In genomic region chr1:27144920-27145661, GRCh38 we compare ENCODE assay signal across 9 cellular contexts. TPM values are rescaled to one million over a fixed set of nuclear protein-coding genes. Genes with fewer than 3 reads are reported as not detected.
DNase-seq lines count a peak whose midpoint lies in the region; ATAC-seq and TF ChIP-seq lines count a peak whose summit lies in the region.
"Had no signal": no experiment of that assay in that cellular context is flagged by ENCODE, and none has a peak within 500 bp of the region (broad histone marks: within the 10 kb centered on the region; RNA-seq: fewer than 3 reads in every experiment).

No MANE protein-coding gene starts in this region.

- H3K27ac ChIP-seq in cardiac muscle cell (peak overlapping the region; percentile 50), WERI-Rb-1 (no peak overlapping the region)

- peak; percentile 67 for DNase-seq in Daoy (ENCODE audit: low read depth)
- peak in 1 of 2 donors; percentile 70 for DNase-seq in cardiac muscle cell (ENCODE audit: low read depth in 1 of 2, low spot score in 1 of 2)
- DNase-seq in skeletal muscle cell (ENCODE audit: low read depth): peak; percentile 83
- DNase-seq in HUDEP-2 (lab: John Stamatoyannopoulos, UW; ENCODE audit: unreplicated experiment in 76 of 76): no peak
- no peak for DNase-seq in putamen (ENCODE audit: low spot score)
- no peak for DNase-seq in WERI-Rb-1
- DNase-seq in globus pallidus (ENCODE audit: low spot score): no peak
- DNase-seq: NCI-H1436 treated with DMSO at 0.1 percent for 48 hours had no signal

- H3K27me3 ChIP-seq in cardiac muscle cell: no peaks in the 10 kb centered on the region
- H3K27me3 ChIP-seq in WERI-Rb-1 (ENCODE audit: insufficient read depth, low read depth, severe bottlenecking): no peaks in the 10 kb centered on the region

- peak; percentile 56 for ATAC-seq in SK-N-SH treated with all-trans-retinoic acid at 6 μM for 48 hours

- H3K36me3 ChIP-seq in cardiac muscle cell (no peaks in the 10 kb centered on the region), WERI-Rb-1 (no peaks in the 10 kb centered on the region; the same call in 1 of the 2 replicates)

- H3K9me3 ChIP-seq in cardiac muscle cell (ENCODE audit: low read depth) (no peaks in the 10 kb centered on the region), WERI-Rb-1 (ENCODE audit: severe bottlenecking) (no peaks in the 10 kb centered on the region)

- H3K4me3 ChIP-seq in cardiac muscle cell: no peak overlapping the region
- no peak overlapping the region for H3K4me3 ChIP-seq in skeletal muscle cell (ENCODE audit: low read depth, low read length)
- no peak overlapping the region for H3K4me3 ChIP-seq in WERI-Rb-1 (ENCODE audit: low read depth, low read length)

- H3K4me1 ChIP-seq in cardiac muscle cell (ENCODE audit: low read depth): peaks cover 2% of the 10 kb centered on the region

- no peak for TF ChIP-seq CTCF in cardiac muscle cell (IDR thresholded peaks at IDR 0.05; ENCODE audit: low read depth, low read length)
- no peak for TF ChIP-seq CTCF in WERI-Rb-1 (IDR thresholded peaks at IDR 0.05; ENCODE audit: low read depth, low read length)

TF ChIP-seq in SK-N-SH treated with all-trans-retinoic acid at 6 μM for 48 hours, 23 proteins besides CTCF, POLR2A, EP300 and RAD21:
- TF ChIP-seq ZNF70 (CRISPR knock-in tag; IDR thresholded peaks at IDR 0.05) (no peak), ESRRG (CRISPR knock-in tag; IDR thresholded peaks at IDR 0.05) (no peak), ISL1 (CRISPR knock-in tag; IDR thresholded peaks at IDR 0.05) (no peak), ZNF8 (CRISPR knock-in tag; IDR thresholded peaks at IDR 0.05) (no peak), TCF4 (CRISPR knock-in tag; IDR thresholded peaks at IDR 0.05; ENCODE audit: borderline replicate concordance) (no peak), CSRNP3 (CRISPR knock-in tag; IDR thresholded peaks at IDR 0.05) (no peak), PPARA (CRISPR knock-in tag; IDR thresholded peaks at IDR 0.05; ENCODE audit: borderline replicate concordance) (no peak), TOX (CRISPR knock-in tag; IDR thresholded peaks at IDR 0.05; ENCODE audit: borderline replicate concordance) (no peak), GLIS3 (CRISPR knock-in tag; IDR thresholded peaks at IDR 0.05) (no peak), CSDC2 (CRISPR knock-in tag; IDR thresholded peaks at IDR 0.05) (no peak), PATZ1 (CRISPR knock-in tag; IDR thresholded peaks at IDR 0.05; ENCODE audit: borderline replicate concordance) (no peak), TSHZ2 (CRISPR knock-in tag; IDR thresholded peaks at IDR 0.05) (no peak), ARNTL (CRISPR knock-in tag; IDR thresholded peaks at IDR 0.05; ENCODE audit: borderline replicate concordance, low read depth) (no peak), ZFP30 (CRISPR knock-in tag; IDR thresholded peaks at IDR 0.05) (no peak)
- TF ChIP-seq, protein P1, sequence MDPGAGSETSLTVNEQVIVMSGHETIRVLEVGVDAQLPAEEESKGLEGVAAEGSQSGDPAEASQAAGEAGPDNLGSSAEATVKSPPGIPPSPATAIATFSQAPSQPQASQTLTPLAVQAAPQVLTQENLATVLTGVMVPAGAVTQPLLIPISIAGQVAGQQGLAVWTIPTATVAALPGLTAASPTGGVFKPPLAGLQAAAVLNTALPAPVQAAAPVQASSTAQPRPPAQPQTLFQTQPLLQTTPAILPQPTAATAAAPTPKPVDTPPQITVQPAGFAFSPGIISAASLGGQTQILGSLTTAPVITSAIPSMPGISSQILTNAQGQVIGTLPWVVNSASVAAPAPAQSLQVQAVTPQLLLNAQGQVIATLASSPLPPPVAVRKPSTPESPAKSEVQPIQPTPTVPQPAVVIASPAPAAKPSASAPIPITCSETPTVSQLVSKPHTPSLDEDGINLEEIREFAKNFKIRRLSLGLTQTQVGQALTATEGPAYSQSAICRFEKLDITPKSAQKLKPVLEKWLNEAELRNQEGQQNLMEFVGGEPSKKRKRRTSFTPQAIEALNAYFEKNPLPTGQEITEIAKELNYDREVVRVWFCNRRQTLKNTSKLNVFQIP (CRISPR knock-in tag; IDR thresholded peaks at IDR 0.05; ENCODE audit: borderline replicate concordance, low read depth): no peak

RNA-seq across cellular contexts. Expression of gene SLC9A1, which starts 9.8 kb away (rescaled TPM):
- total RNA-seq in Daoy (2014; rRNA removed; shearing (Covaris generic)): 5.4 and 6.1 TPM in 2 replicates
- 10.9 and 13.9 TPM in 2 replicates for total RNA-seq in cardiac muscle cell
- polyA plus RNA-seq in cardiac muscle cell: 18.7 and 19.4 TPM in 2 replicates

Comparison
In these comparisons a context has a peak if more than half of its experiments do, and no peak if none do; other contexts are left out.
1. DNase-seq: peak in Daoy (single experiment) and skeletal muscle cell (single experiment); none in HUDEP-2 (0 of 76), putamen (single experiment), WERI-Rb-1 (single experiment) and globus pallidus (single experiment).